ENCODE assay signal across 9 cellular contexts in the genomic region with DNA sequence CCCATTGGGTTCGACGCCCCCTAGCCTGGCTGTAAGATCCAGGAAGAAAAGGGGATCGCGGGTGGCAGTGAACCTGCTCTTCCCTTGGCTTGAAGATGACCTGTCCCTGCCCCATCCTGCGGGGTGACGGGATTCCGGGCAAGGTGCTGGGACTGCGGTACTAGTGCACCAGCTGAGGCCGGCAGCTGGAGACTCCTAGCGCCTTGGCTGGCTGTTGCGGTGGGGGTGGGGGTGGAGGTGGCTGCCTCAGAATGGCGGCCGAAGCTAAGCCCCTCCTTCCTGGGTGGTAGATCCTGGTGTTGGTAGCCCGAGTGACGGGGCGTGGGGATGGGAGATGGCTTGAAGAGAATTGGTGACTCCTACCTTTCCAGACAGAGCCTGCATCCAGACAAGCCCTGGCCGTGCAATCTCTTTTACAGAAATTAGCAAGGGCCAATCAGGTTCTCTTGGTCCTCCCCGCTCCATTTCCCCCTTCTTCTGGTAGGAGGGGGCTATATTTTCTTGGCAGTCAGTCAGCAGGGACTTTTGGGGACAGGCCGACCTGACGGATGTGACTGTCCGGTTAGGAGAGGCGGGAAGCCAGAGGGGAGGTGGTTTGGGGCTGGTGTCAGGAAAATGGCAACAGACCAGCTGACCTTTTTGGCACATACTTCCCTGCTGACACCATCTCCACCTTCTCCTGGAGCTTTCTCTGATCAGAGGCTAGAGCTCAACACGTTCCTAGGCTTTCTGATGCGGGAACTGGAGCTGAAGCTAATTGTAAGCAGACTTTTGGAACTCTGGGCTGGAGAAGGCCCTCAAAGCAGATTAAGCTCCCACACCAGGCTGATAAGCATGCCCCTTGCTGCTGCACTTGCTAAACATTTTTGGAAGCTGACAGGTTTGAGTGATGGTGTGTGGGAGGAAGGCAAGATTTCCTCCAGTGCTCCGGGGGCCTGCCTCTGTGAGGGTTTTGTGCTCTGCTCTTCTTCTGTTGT. TPM values are rescaled to one million over a fixed set of nuclear protein-coding genes. Genes with fewer than 3 reads are reported as not detected.
DNase-seq lines count a peak whose midpoint lies in the region; ATAC-seq and TF ChIP-seq lines count a peak whose summit lies in the region.
"Had no signal": no experiment of that assay in that cellular context is flagged by ENCODE, and none has a peak within 500 bp of the region (broad histone marks: within the 10 kb centered on the region; RNA-seq: fewer than 3 reads in every experiment).

No MANE protein-coding gene starts in this region.

- peak; percentile 69 for DNase-seq in DMS79 (lab: John Stamatoyannopoulos, UW)
- DNase-seq in PC-3 = peak; percentile 67
- DNase-seq in dorsolateral prefrontal cortex = peak in 6 of 10 donors; percentile 50 to 80 (median 68)
- DNase-seq in mesenchymal stem cell = peak; percentile 21
- DNase-seq in ureter (ENCODE audit: low spot score) = peak; percentile 61
- DNase-seq in HAP-1 (ENCODE audit: low spot score in 2 of 2) = no peak
- no peak for DNase-seq in NCI-H774 (lab: John Stamatoyannopoulos, UW)

- no peak overlapping the region for H3K4ac ChIP-seq in mesenchymal stem cell (ENCODE audit: low read depth in 1 of 2, low read length in 2 of 2)

- H3K27ac ChIP-seq in PC-3 (ENCODE audit: low read length) (peak overlapping the region; percentile 71), dorsolateral prefrontal cortex (peak overlapping the region in 56 of 59 donors; percentile 20 to 97 (median 82)), mesenchymal stem cell (ENCODE audit: low read length, poor library complexity, severe bottlenecking) (peak overlapping the region; percentile 81)

- no peak overlapping the region for H3K14ac ChIP-seq in mesenchymal stem cell (ENCODE audit: low read length in 2 of 2)

- H3K9me3 ChIP-seq in PC-3 (ENCODE audit: low read length) (no peaks in the 10 kb centered on the region), mesenchymal stem cell (ENCODE audit: control insufficient read depth, low read length) (no peaks in the 10 kb centered on the region), HAP-1 (no peaks in the 10 kb centered on the region)

- H2BK5ac ChIP-seq in mesenchymal stem cell (ENCODE audit: low read depth, low read length, poor library complexity, severe bottlenecking) = no peak overlapping the region

- no peak overlapping the region for H4K91ac ChIP-seq in mesenchymal stem cell (ENCODE audit: low read length)

- CTCF ChIA-PET in PC-3 (lab: Charles Lee) = interaction anchor here (0.6 to 1.6 kb wide), 2 partner anchors 84 to 154 kb away, joined by 3 to 6 read pairs; no protein-coding TSS in a partner anchor

- BruUV-seq in PC-3 (replicated peaks; lab: Mats Ljungman, UMichigan) = TSS peak; percentile 17

- no peaks in the 10 kb centered on the region for H3F3A ChIP-seq in PC-3 (ENCODE audit: low read length, unreplicated experiment)

- TF ChIP-seq CTCF in PC-3 (conservative IDR thresholded peaks at IDR 0.05; ENCODE audit: low read depth, low read length) = no peak
- TF ChIP-seq CTCF in dorsolateral prefrontal cortex (IDR thresholded peaks at IDR 0.05 in 54 of 56, conservative IDR thresholded peaks at IDR 0.05 in 2 of 56; ENCODE audit: low read depth in 1 of 56, partially characterized antibody in 56 of 56) = peak in 1 of 56 donors; percentile 2

- intact Hi-C loops in PC-3 (cut with micrococcal nuclease) = loop anchor here (2.0 kb wide), 1 partner anchor 28 kb away; no protein-coding TSS in a partner anchor
- intact Hi-C loops in dorsolateral prefrontal cortex (cut with DNase I) = loop anchor here in 1 of 2 donors (5.0 kb wide), 1 partner anchor 37 kb away; no protein-coding TSS in a partner anchor

- H3K79me2 ChIP-seq in PC-3 (ENCODE audit: low read length) = peaks cover 65% of the 10 kb centered on the region

- ATAC-seq in PC-3 (peak; percentile 34), HG03039 (IDR thresholded peaks at IDR 0.05; ENCODE audit: unreplicated experiment) (no peak)
- ATAC-seq: left colon had no signal

- H3K36me3 ChIP-seq in PC-3 (ENCODE audit: low read depth, low read length) (no peaks in the 10 kb centered on the region), mesenchymal stem cell (ENCODE audit: control insufficient read depth in 1 of 2, insufficient read depth in 2 of 2, low read depth in 1 of 2, low read length in 2 of 2) (peaks cover 0 to 11% of the 10 kb centered on the region in 2 experiments), HAP-1 (replicated peaks) (no peaks in the 10 kb centered on the region)

- H3K4me2 ChIP-seq in PC-3 (ENCODE audit: low read length) (peak overlapping the region; percentile 96), mesenchymal stem cell (ENCODE audit: low read length, poor library complexity, severe bottlenecking) (peak overlapping the region; percentile 99)

- peak overlapping the region; percentile 78 for H3K9ac ChIP-seq in PC-3 (ENCODE audit: low read length)
- peak overlapping the region; percentile 96 for H3K9ac ChIP-seq in mesenchymal stem cell (ENCODE audit: low read length)

- H4K8ac ChIP-seq in mesenchymal stem cell (ENCODE audit: low read length) = peak overlapping the region; percentile 38

- H2BK120ac ChIP-seq in mesenchymal stem cell (ENCODE audit: low read depth, low read length) = no peak overlapping the region

- peak overlapping the region in 1 of 2 experiments; percentile 23 for H2BK12ac ChIP-seq in mesenchymal stem cell (ENCODE audit: low read length in 2 of 2)

- peak overlapping the region; percentile 79 for H2AFZ ChIP-seq in PC-3 (ENCODE audit: low read length)
- peak overlapping the region; percentile 0 for H2AFZ ChIP-seq in mesenchymal stem cell (ENCODE audit: low read depth, low read length)

- H2AK5ac ChIP-seq in mesenchymal stem cell (ENCODE audit: low read length, severe bottlenecking) = peak overlapping the region; percentile 44

- 31% methylated on average over 17 of the region's 25 CpGs for WGBS in mesenchymal stem cell

- no peak overlapping the region for H3K23ac ChIP-seq in mesenchymal stem cell (ENCODE audit: low read length in 2 of 2)

- POLR2A ChIA-PET in PC-3 (lab: Charles Lee; ENCODE audit: unreplicated experiment) = interaction anchor here (0.6 to 0.8 kb wide), 3 partner anchors 90 to 604 kb away, joined by 4 to 8 read pairs (median 4); no protein-coding TSS in a partner anchor

- H3K27me3 ChIP-seq in PC-3 (ENCODE audit: low read length) (no peaks in the 10 kb centered on the region), dorsolateral prefrontal cortex (no peaks in the 10 kb centered on the region), mesenchymal stem cell (ENCODE audit: control insufficient read depth in 1 of 2, insufficient read depth in 1 of 2, low read length in 2 of 2) (no peaks in the 10 kb centered on the region), HAP-1 (ENCODE audit: low read depth) (peaks cover 28% of the 10 kb centered on the region)

- H2BK15ac ChIP-seq in mesenchymal stem cell (ENCODE audit: low read depth, poor library complexity, severe bottlenecking) = no peak overlapping the region

- H3K79me1 ChIP-seq in mesenchymal stem cell (replicated peaks; ENCODE audit: low read length, poor library complexity, severe bottlenecking) = peaks cover 17% of the 10 kb centered on the region

- H3K18ac ChIP-seq in mesenchymal stem cell (ENCODE audit: low read depth in 1 of 2, low read length in 2 of 2) = peak overlapping the region in 1 of 2 experiments; percentile 16

- H3K4me3 ChIP-seq in PC-3 (ENCODE audit: low read length) (peak overlapping the region; percentile 90), dorsolateral prefrontal cortex (peak overlapping the region; percentile 56 to 94 (median 83)), mesenchymal stem cell (ENCODE audit: insufficient read depth in 1 of 2, low read depth in 1 of 2, low read length in 2 of 2) (peak overlapping the region; percentile 71 to 93), HAP-1 (no peak overlapping the region)

- H3K9me2 ChIP-seq in PC-3 (replicated peaks; ENCODE audit: low read length) = no peaks in the 10 kb centered on the region

- no peaks in the 10 kb centered on the region for H4K20me1 ChIP-seq in PC-3 (ENCODE audit: low read length)

- in situ Hi-C loops in HAP-1 (cut with MboI; ENCODE audit: low sequenced_read_pairs) = no loop called here

- H3K4me1 ChIP-seq in PC-3 (ENCODE audit: insufficient read depth, low read length) = peaks cover 41% of the 10 kb centered on the region
- peaks cover 29% of the 10 kb centered on the region for H3K4me1 ChIP-seq in mesenchymal stem cell (ENCODE audit: control insufficient read depth, insufficient read depth, low read depth, low read length)
- H3K4me1 ChIP-seq in HAP-1 = peaks cover 8% of the 10 kb centered on the region

RNA-seq across cellular contexts. Expression of gene NAV2, which starts 2.0 kb away (rescaled TPM):
- total RNA-seq in PC-3 (2014; rRNA removed) (10.4 and 14.9 TPM in 2 replicates), dorsolateral prefrontal cortex (100 to 1,000 TPM in 5 of 120 experiments, 10 to 100 TPM in 115; 43.9 to 157 (median 68.6) TPM), ureter (47.3 TPM)
- 3.2 TPM for polyA plus RNA-seq in mesenchymal stem cell (2013, experiment 1 of 2)
- polyA plus RNA-seq in mesenchymal stem cell (2013, experiment 2 of 2) = 3.0 TPM

Comparison
In these comparisons a context has a peak if more than half of its experiments do, and no peak if none do; other contexts are left out.
1. DNase-seq: peak in DMS79 (single experiment), PC-3 (single experiment), dorsolateral prefrontal cortex (6 of 10), mesenchymal stem cell (single experiment) and ureter (single experiment); none in HAP-1 (0 of 2) and NCI-H774 (single experiment).
2. Peak in every context shown above with its lines, with median percentiles within 50 percentile points of each other: H3K27ac ChIP-seq.